Comparison of ENCODE assay signal across 8 cellular contexts in the genomic region with DNA sequence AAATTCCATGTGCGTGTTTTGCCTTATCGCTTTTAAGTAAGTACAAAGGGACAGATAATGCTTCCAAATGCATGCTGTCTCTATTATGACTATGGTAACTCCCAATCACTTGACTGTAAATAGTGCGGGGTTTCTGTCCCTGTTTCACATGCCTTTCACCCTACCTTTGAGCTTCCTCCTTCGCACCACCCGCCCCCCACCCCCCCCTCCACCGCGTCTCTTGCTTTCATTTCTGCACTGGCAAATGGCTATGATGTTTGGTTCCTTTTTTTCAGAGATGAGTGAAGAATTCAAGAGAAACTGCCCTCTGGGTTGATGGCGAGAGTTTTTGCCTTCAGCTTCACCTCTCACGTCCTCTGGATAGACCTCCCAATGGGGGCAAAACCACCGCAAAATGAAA. TPM values are rescaled to one million over a fixed set of nuclear protein-coding genes. Genes with fewer than 3 reads are reported as not detected.
DNase-seq lines count a peak whose midpoint lies in the region; ATAC-seq, FAIRE-seq and TF ChIP-seq lines count a peak whose summit lies in the region.

No MANE protein-coding gene starts in this region.

- H3K4me1 Mint-ChIP-seq in astrocyte (ENCODE audit: low read depth, unreplicated experiment): peaks cover 8% of the 10 kb centered on the region

- no peak overlapping the region for H3K27ac Mint-ChIP-seq in astrocyte (ENCODE audit: unreplicated experiment)

- peak overlapping the region; percentile 43 for H3K4me3 ChIP-seq in astrocyte (ENCODE audit: insufficient read depth, low read depth, low read length)
- no peak overlapping the region for H3K4me3 ChIP-seq in parathyroid adenoma (ENCODE audit: low read depth, low read length)
- H3K4me3 ChIP-seq in lower leg skin (ENCODE audit: low read depth, poor library complexity, severe bottlenecking): no peak overlapping the region
- no peak overlapping the region for H3K4me3 ChIP-seq in hepatocyte

- H3K4me2 ChIP-seq in astrocyte (ENCODE audit: low read length): peak overlapping the region; percentile 79
- H3K4me2 ChIP-seq in parathyroid adenoma (ENCODE audit: low read length): peak overlapping the region; percentile 55
- no peak overlapping the region for H3K4me2 ChIP-seq in hepatocyte

- H3K4me3 Mint-ChIP-seq in astrocyte (ENCODE audit: unreplicated experiment): no peak overlapping the region

- 12 to 13% methylated on average over 10 of the region's 10 CpGs for WGBS in lower leg skin, 2 donors
- 76% methylated on average over 10 of the region's 10 CpGs for WGBS in hepatocyte (ENCODE audit: low lambda C conversion rate, missing lambda C conversion rate)

- peaks cover 19% of the 10 kb centered on the region for H3K9me3 Mint-ChIP-seq in astrocyte (ENCODE audit: unreplicated experiment)

- H3K36me3 ChIP-seq in astrocyte (ENCODE audit: insufficient read depth, low read length): no peaks in the 10 kb centered on the region
- no peaks in the 10 kb centered on the region for H3K36me3 ChIP-seq in parathyroid adenoma (ENCODE audit: control insufficient read depth, insufficient read depth, low read length)
- H3K36me3 ChIP-seq in hepatocyte (replicated peaks; ENCODE audit: insufficient read depth, low read depth): no peaks in the 10 kb centered on the region

- H3K79me2 ChIP-seq in astrocyte (ENCODE audit: insufficient read depth, low read length) (no peaks in the 10 kb centered on the region), parathyroid adenoma (no peaks in the 10 kb centered on the region), hepatocyte (no peaks in the 10 kb centered on the region)

- H3K27ac ChIP-seq in astrocyte (ENCODE audit: low read depth, low read length): no peak overlapping the region
- no peak overlapping the region for H3K27ac ChIP-seq in parathyroid adenoma
- no peak overlapping the region for H3K27ac ChIP-seq in hepatocyte

- no peak for FAIRE-seq in astrocyte (lab: Jason Lieb, UNC)

- peak; percentile 61 for ATAC-seq in HG03342 (IDR thresholded peaks at IDR 0.05; ENCODE audit: unreplicated experiment)

- TF ChIP-seq POLR2A in lower leg skin (IDR thresholded peaks at IDR 0.05): no peak

- no peaks in the 10 kb centered on the region for H3K27me3 ChIP-seq in astrocyte (ENCODE audit: insufficient read depth, low read length)
- H3K27me3 ChIP-seq in parathyroid adenoma (ENCODE audit: control insufficient read depth, insufficient read depth, low read length): no peaks in the 10 kb centered on the region
- no peaks in the 10 kb centered on the region for H3K27me3 ChIP-seq in hepatocyte

- peaks cover 13% of the 10 kb centered on the region for H3K4me1 ChIP-seq in astrocyte (ENCODE audit: insufficient read depth, low read length)
- H3K4me1 ChIP-seq in parathyroid adenoma: no peaks in the 10 kb centered on the region
- H3K4me1 ChIP-seq in hepatocyte (ENCODE audit: insufficient read depth): no peaks in the 10 kb centered on the region

- no peak for TF ChIP-seq CTCF in GM10266 (IDR thresholded peaks at IDR 0.05; ENCODE audit: control insufficient read depth, insufficient read depth, low read depth, missing control alignments)
- TF ChIP-seq CTCF in astrocyte (IDR thresholded peaks at IDR 0.05; ENCODE audit: insufficient read depth, low read depth, low read length): no peak
- TF ChIP-seq CTCF in parathyroid adenoma (IDR thresholded peaks at IDR 0.05): no peak
- TF ChIP-seq CTCF in lower leg skin (IDR thresholded peaks at IDR 0.05): no peak
- no peak for TF ChIP-seq CTCF in hepatocyte (IDR thresholded peaks at IDR 0.05; ENCODE audit: poor library complexity)

- no peak overlapping the region for H2AFZ ChIP-seq in astrocyte (ENCODE audit: low read depth, low read length)
- no peak overlapping the region for H2AFZ ChIP-seq in parathyroid adenoma
- H2AFZ ChIP-seq in hepatocyte: no peak overlapping the region

- H3K27me3 Mint-ChIP-seq in astrocyte (ENCODE audit: low read depth, unreplicated experiment): peaks cover 16% of the 10 kb centered on the region

- no peaks in the 10 kb centered on the region for H3K9me2 ChIP-seq in hepatocyte (replicated peaks; ENCODE audit: insufficient read depth)

- H3K9me3 ChIP-seq in astrocyte (ENCODE audit: insufficient read depth, low read depth, low read length): peaks cover 4% of the 10 kb centered on the region
- no peaks in the 10 kb centered on the region for H3K9me3 ChIP-seq in parathyroid adenoma (ENCODE audit: control insufficient read depth, low read length)
- no peaks in the 10 kb centered on the region for H3K9me3 ChIP-seq in hepatocyte (ENCODE audit: low read depth)

- peak; percentile 64 for DNase-seq in GM10266 (ENCODE audit: extremely low spot score)
- DNase-seq in astrocyte (ENCODE audit: low read depth): no peak
- no peak for DNase-seq in NCI-H146 (lab: John Stamatoyannopoulos, UW)
- DNase-seq in lower leg skin (ENCODE audit: low spot score in 2 of 2): no peak
- DNase-seq in hepatocyte (ENCODE audit: low spot score): no peak
- no peak for DNase-seq in stimulated activated CD4-positive, alpha-beta T cell treated with anti-CD3 and anti-CD28 coated beads, Interleukin-4, amount 100 ng/mL, for 24 hours

- intact Hi-C loops in lower leg skin (cut with DNase I; ENCODE audit: low total_unique reads): no loop called here

- no peaks in the 10 kb centered on the region for H4K20me1 ChIP-seq in astrocyte (ENCODE audit: insufficient read depth, low read length)
- no peaks in the 10 kb centered on the region for H4K20me1 ChIP-seq in hepatocyte (ENCODE audit: insufficient read depth, poor library complexity, severe bottlenecking)

- H3K36me3 Mint-ChIP-seq in astrocyte (ENCODE audit: low read depth, unreplicated experiment): peaks cover 4% of the 10 kb centered on the region

- H3K9ac ChIP-seq in astrocyte (ENCODE audit: low read length) (no peak overlapping the region), parathyroid adenoma (no peak overlapping the region)

RNA-seq across cellular contexts. Expression of a gene that starts 25.0 kb away (rescaled TPM):
- total RNA-seq in astrocyte: not detected in 2 replicates
- not detected for total RNA-seq in lower leg skin
- total RNA-seq in hepatocyte: 75.5 and 78.5 TPM in 2 replicates
- polyA plus RNA-seq in hepatocyte: 26.1 and 71.4 TPM in 2 replicates

Comparison
In these comparisons a context has a peak if more than half of its experiments do, and no peak if none do; other contexts are left out.
1. RNA of a gene that starts 25.0 kb away (total RNA-seq): 75.5 to 78.5 TPM in hepatocyte; not detected in astrocyte and not detected in lower leg skin; every median in the first group is over 10 times any median in the second.